Comparison of ENCODE assay signal across 17 cellular contexts in the genomic region with DNA sequence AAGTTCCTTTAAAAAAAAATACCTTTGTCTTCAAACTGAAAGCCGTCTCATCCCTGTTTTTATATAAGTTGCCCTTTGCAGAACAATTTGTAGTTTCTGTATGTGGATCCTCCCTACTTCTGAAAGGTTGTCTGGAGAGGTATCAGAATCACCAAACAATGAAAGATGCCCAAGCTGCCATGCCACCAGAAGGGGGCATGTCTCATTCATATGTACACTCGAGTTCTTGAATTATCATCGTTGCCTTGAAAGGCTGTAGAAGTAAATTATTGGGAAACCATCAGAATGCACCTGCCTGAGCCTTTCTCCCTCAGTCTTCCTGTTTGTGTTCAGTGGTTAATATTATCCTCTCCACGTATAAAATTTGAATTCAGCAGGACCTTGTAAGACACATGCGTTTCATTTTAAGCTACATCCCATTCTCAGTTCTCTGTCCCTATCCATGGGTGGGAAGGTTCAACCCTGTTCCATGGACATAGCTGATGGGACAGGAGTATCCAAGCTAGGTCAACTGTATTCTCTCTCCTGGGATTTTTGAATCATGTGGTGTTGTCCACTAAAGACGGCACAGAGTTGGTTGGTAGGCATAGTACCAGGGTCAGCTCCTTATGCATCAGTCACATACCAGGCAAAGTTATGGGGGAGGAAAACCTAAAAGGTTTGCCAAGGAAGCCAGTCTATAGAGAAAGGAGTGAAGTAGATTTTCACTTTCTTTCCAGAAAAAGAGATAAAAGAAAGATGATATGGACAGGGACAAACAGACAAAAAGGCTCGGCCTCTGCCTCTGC. TPM values are rescaled to one million over a fixed set of nuclear protein-coding genes. Genes with fewer than 3 reads are reported as not detected.
DNase-seq lines count a peak whose midpoint lies in the region; FAIRE-seq and TF ChIP-seq lines count a peak whose summit lies in the region.
"Had no signal": no experiment of that assay in that cellular context is flagged by ENCODE, and none has a peak within 500 bp of the region (broad histone marks: within the 10 kb centered on the region; RNA-seq: fewer than 3 reads in every experiment).

No MANE protein-coding gene starts in this region.

- H3K9me3 ChIP-seq in Karpas-422 (ENCODE audit: low read length) = no peaks in the 10 kb centered on the region
- H3K9me3 ChIP-seq in transverse colon = no peaks in the 10 kb centered on the region
- H3K9me3 ChIP-seq in Caco-2 = no peaks in the 10 kb centered on the region
- H3K9me3 ChIP-seq: esophagus muscularis mucosa, neutrophil, SJSA1, testis had no signal

- peak; percentile 21 for DNase-seq in activated naive CD4-positive, alpha-beta T cell treated with anti-CD3 and anti-CD28 coated beads for 36 hours
- DNase-seq in activated naive CD4-positive, alpha-beta T cell treated with anti-CD3 and anti-CD28 coated beads, Interleukin-2, amount 10 ng/mL, durations not matched to agents 7 days and 5 days = no peak
- DNase-seq in Karpas-422 (peak; percentile 48), bronchial epithelial cell (ENCODE audit: low read depth) (no peak), transverse colon (no peak), NCI-H2029 (lab: John Stamatoyannopoulos, UW) (no peak), Caco-2 (no peak), nephron progenitor cell (no peak)
- DNase-seq: activated CD4-positive, alpha-beta memory T cell treated with anti-CD3 and anti-CD28 coated beads for 36 hours; kidney; NCI-H187 treated with DMSO at 0.1 percent for 48 hours; stimulated activated CD4-positive, alpha-beta T cell treated with anti-CD3 and anti-CD28 coated beads, Interleukin-4, amount 100 ng/mL, for 24 hours; testis had no signal

- H3K9me3 Mint-ChIP-seq in activated naive CD4-positive, alpha-beta T cell treated with anti-CD3 and anti-CD28 coated beads for 36 hours = no peaks in the 10 kb centered on the region
- H3K9me3 Mint-ChIP-seq in activated naive CD4-positive, alpha-beta T cell treated with anti-CD3 and anti-CD28 coated beads, Interleukin-2, amount 10 ng/mL, durations not matched to agents 7 days and 5 days = no peaks in the 10 kb centered on the region
- H3K9me3 Mint-ChIP-seq in Caco-2 (ENCODE audit: unreplicated experiment) (no peaks in the 10 kb centered on the region), nephron progenitor cell (no peaks in the 10 kb centered on the region)
- H3K9me3 Mint-ChIP-seq: activated CD4-positive, alpha-beta memory T cell treated with anti-CD3 and anti-CD28 coated beads for 36 hours had no signal

- H3K27ac ChIP-seq in Karpas-422 (ENCODE audit: low read length) (peak overlapping the region; percentile 50), transverse colon (peak overlapping the region; percentile 33 to 74 (median 68))
- H3K27ac ChIP-seq: esophagus muscularis mucosa, GM23248, neutrophil, testis had no signal

- peak overlapping the region; percentile 27 for H3K4me2 ChIP-seq in Karpas-422 (ENCODE audit: low read depth, low read length, poor library complexity, severe bottlenecking)

- no peaks in the 10 kb centered on the region for H3K27me3 Mint-ChIP-seq in activated naive CD4-positive, alpha-beta T cell treated with anti-CD3 and anti-CD28 coated beads for 36 hours (ENCODE audit: low read depth)
- H3K27me3 Mint-ChIP-seq in activated naive CD4-positive, alpha-beta T cell treated with anti-CD3 and anti-CD28 coated beads, Interleukin-2, amount 10 ng/mL, durations not matched to agents 7 days and 5 days = no peaks in the 10 kb centered on the region
- H3K27me3 Mint-ChIP-seq in Caco-2 (ENCODE audit: insufficient read depth, unreplicated experiment) (no peaks in the 10 kb centered on the region), nephron progenitor cell (ENCODE audit: low read depth, poor library complexity) (no peaks in the 10 kb centered on the region)
- H3K27me3 Mint-ChIP-seq: activated CD4-positive, alpha-beta memory T cell treated with anti-CD3 and anti-CD28 coated beads for 36 hours had no signal

- H3K36me3 ChIP-seq in Karpas-422 (ENCODE audit: insufficient read depth, low read length) (no peaks in the 10 kb centered on the region), bronchial epithelial cell (ENCODE audit: control insufficient read depth, insufficient read depth, low read length) (no peaks in the 10 kb centered on the region), transverse colon (no peaks in the 10 kb centered on the region), Caco-2 (ENCODE audit: control insufficient read depth, insufficient read depth, low read length) (no peaks in the 10 kb centered on the region)
- H3K36me3 ChIP-seq: esophagus muscularis mucosa, neutrophil, SJSA1 had no signal

- TF ChIP-seq POLR2A in transverse colon (IDR thresholded peaks at IDR 0.05) = no peak

- H2AFZ ChIP-seq in Karpas-422 (ENCODE audit: low read length) = no peak overlapping the region
- H2AFZ ChIP-seq: GM23248 had no signal

- intact Hi-C loops in activated naive CD4-positive, alpha-beta T cell treated with anti-CD3 and anti-CD28 coated beads for 36 hours (cut with micrococcal nuclease) = loop anchor here (1.0 kb wide), 1 partner anchor 65 kb away; no protein-coding TSS in a partner anchor
- intact Hi-C loops in transverse colon (cut with DNase I; ENCODE audit: low total_unique reads) = no loop called here
- intact Hi-C loops in Caco-2 (cut with micrococcal nuclease; ENCODE audit: unreplicated experiment) = no loop called here

- 63 to 82% methylated on average over 3 to 7 of the region's 7 CpGs for WGBS in transverse colon (ENCODE audit: low coverage in 1 of 2), 2 donors

- no peaks in the 10 kb centered on the region for H3K36me3 Mint-ChIP-seq in activated naive CD4-positive, alpha-beta T cell treated with anti-CD3 and anti-CD28 coated beads for 36 hours (ENCODE audit: low read depth)
- H3K36me3 Mint-ChIP-seq in activated naive CD4-positive, alpha-beta T cell treated with anti-CD3 and anti-CD28 coated beads, Interleukin-2, amount 10 ng/mL, durations not matched to agents 7 days and 5 days = no peaks in the 10 kb centered on the region
- H3K36me3 Mint-ChIP-seq in Caco-2 (ENCODE audit: insufficient read depth, unreplicated experiment) (no peaks in the 10 kb centered on the region), nephron progenitor cell (ENCODE audit: low read depth) (peaks cover 10% of the 10 kb centered on the region)
- H3K36me3 Mint-ChIP-seq: activated CD4-positive, alpha-beta memory T cell treated with anti-CD3 and anti-CD28 coated beads for 36 hours had no signal

- in situ Hi-C loops in transverse colon (cut with MboI; ENCODE audit: low pct_ligation_motif_present in 1 of 4, low pct_unique_long_range_greater_than_20kb in 1 of 4, low sequenced_read_pairs in 3 of 4) = no loop called here

- peaks cover 42% of the 10 kb centered on the region for H3K4me1 Mint-ChIP-seq in activated naive CD4-positive, alpha-beta T cell treated with anti-CD3 and anti-CD28 coated beads for 36 hours (ENCODE audit: low read depth)
- H3K4me1 Mint-ChIP-seq in activated naive CD4-positive, alpha-beta T cell treated with anti-CD3 and anti-CD28 coated beads, Interleukin-2, amount 10 ng/mL, durations not matched to agents 7 days and 5 days = peaks cover 19% of the 10 kb centered on the region
- H3K4me1 Mint-ChIP-seq in Caco-2 (ENCODE audit: low read depth, unreplicated experiment) (peaks cover 20% of the 10 kb centered on the region), nephron progenitor cell (peaks cover 11% of the 10 kb centered on the region)

- no peak overlapping the region for H3K27ac Mint-ChIP-seq in activated naive CD4-positive, alpha-beta T cell treated with anti-CD3 and anti-CD28 coated beads for 36 hours
- H3K27ac Mint-ChIP-seq in activated naive CD4-positive, alpha-beta T cell treated with anti-CD3 and anti-CD28 coated beads, Interleukin-2, amount 10 ng/mL, durations not matched to agents 7 days and 5 days = no peak overlapping the region
- H3K27ac Mint-ChIP-seq in Caco-2 (ENCODE audit: unreplicated experiment) = no peak overlapping the region
- no peak overlapping the region for H3K27ac Mint-ChIP-seq in nephron progenitor cell

- TF ChIP-seq CTCF in bronchial epithelial cell (IDR thresholded peaks at IDR 0.05; ENCODE audit: insufficient read depth, low read length, severe bottlenecking) (peak; percentile 19), transverse colon (IDR thresholded peaks at IDR 0.05) (peak in 1 of 5 experiments; percentile 10), Caco-2 (IDR thresholded peaks at IDR 0.05; ENCODE audit: insufficient read depth in 1 of 2, low read depth in 1 of 2, low read length in 1 of 2, severe bottlenecking in 1 of 2, unreplicated experiment in 1 of 2) (no peak), nephron progenitor cell (IDR thresholded peaks at IDR 0.05) (no peak)

- no peaks in the 10 kb centered on the region for H4K20me1 ChIP-seq in Karpas-422 (ENCODE audit: insufficient read depth, low read depth, low read length)

- H3K4me3 ChIP-seq in Karpas-422 (ENCODE audit: low read length) (no peak overlapping the region), bronchial epithelial cell (ENCODE audit: low read depth, low read length) (no peak overlapping the region), transverse colon (no peak overlapping the region), Caco-2 (ENCODE audit: low read depth, low read length) (no peak overlapping the region)
- H3K4me3 ChIP-seq: esophagus muscularis mucosa, GM23248, SJSA1, testis had no signal

- CTCF ChIA-PET in activated naive CD4-positive, alpha-beta T cell treated with anti-CD3 and anti-CD28 coated beads for 36 hours (lab: Charles Lee) = interaction anchor here (0.7 to 1.3 kb wide), 3 partner anchors 12 to 109 kb away, joined by 3 to 5 read pairs (median 3); partner anchors contain the start of gene GALNT7
- CTCF ChIA-PET in activated naive CD4-positive, alpha-beta T cell treated with anti-CD3 and anti-CD28 coated beads, Interleukin-2, amount 10 ng/mL, durations not matched to agents 7 days and 5 days (lab: Charles Lee) = interaction anchor here (1.1 to 1.2 kb wide), 2 partner anchors 65 to 109 kb away, joined by 3 to 6 read pairs; no protein-coding TSS in a partner anchor
- CTCF ChIA-PET in Caco-2 (lab: Charles Lee) = no interaction called here

- no peaks in the 10 kb centered on the region for H3K27me3 ChIP-seq in Karpas-422 (ENCODE audit: low read length)
- H3K27me3 ChIP-seq in bronchial epithelial cell (ENCODE audit: control insufficient read depth, insufficient read depth, low read length) = no peaks in the 10 kb centered on the region
- no peaks in the 10 kb centered on the region for H3K27me3 ChIP-seq in transverse colon
- no peaks in the 10 kb centered on the region for H3K27me3 ChIP-seq in Caco-2 (replicated peaks; ENCODE audit: control insufficient read depth, insufficient read depth, low read length)
- H3K27me3 ChIP-seq: esophagus muscularis mucosa, neutrophil, SJSA1, testis had no signal

- no peak overlapping the region for H3K9ac ChIP-seq in Karpas-422 (ENCODE audit: low read length)
- H3K9ac ChIP-seq: GM23248 had no signal

- peak; percentile 60 for FAIRE-seq in bronchial epithelial cell (lab: Jason Lieb, UNC)
- FAIRE-seq: kidney had no signal

- H3K9me2 ChIP-seq in Karpas-422 (replicated peaks; ENCODE audit: insufficient read depth, low read length) = no peaks in the 10 kb centered on the region

- no TSS peak for BruUV-seq in Caco-2 (replicated peaks; lab: Mats Ljungman, UMichigan)

- peaks cover 63% of the 10 kb centered on the region for H3K4me1 ChIP-seq in Karpas-422 (ENCODE audit: low read length)
- peaks cover 5 to 54% (median 28%) of the 10 kb centered on the region in 4 donors for H3K4me1 ChIP-seq in transverse colon
- H3K4me1 ChIP-seq in Caco-2 = peaks cover 11% of the 10 kb centered on the region
- H3K4me1 ChIP-seq: testis had no signal

- no peak for TF ChIP-seq EP300 in transverse colon (IDR thresholded peaks at IDR 0.05; ENCODE audit: low read depth)

- H3K79me2 ChIP-seq in Karpas-422 (ENCODE audit: low read length) = peaks cover 96% of the 10 kb centered on the region

- H3K4me3 Mint-ChIP-seq in activated naive CD4-positive, alpha-beta T cell treated with anti-CD3 and anti-CD28 coated beads for 36 hours = no peak overlapping the region
- H3K4me3 Mint-ChIP-seq in activated naive CD4-positive, alpha-beta T cell treated with anti-CD3 and anti-CD28 coated beads, Interleukin-2, amount 10 ng/mL, durations not matched to agents 7 days and 5 days = no peak overlapping the region
- H3K4me3 Mint-ChIP-seq in Caco-2 (ENCODE audit: unreplicated experiment) = no peak overlapping the region
- H3K4me3 Mint-ChIP-seq in nephron progenitor cell = no peak overlapping the region
- H3K4me3 Mint-ChIP-seq: activated CD4-positive, alpha-beta memory T cell treated with anti-CD3 and anti-CD28 coated beads for 36 hours had no signal

- POLR2A ChIA-PET in Caco-2 (lab: Charles Lee) = no interaction called here

RNA-seq across cellular contexts. Expression of gene GALNT7, which starts 24.0 kb away (rescaled TPM):
- 10 to 100 TPM in 1 of 2 experiments, 1 to 10 TPM in 1; 8.5 to 11.1 TPM for total RNA-seq in activated naive CD4-positive, alpha-beta T cell treated with anti-CD3 and anti-CD28 coated beads for 36 hours
- total RNA-seq in Karpas-422 (2014; rRNA removed; shearing (Covaris generic); ENCODE audit: low replicate concordance) = 17.0 and 28.9 TPM in 2 replicates
- 24.7 and 37.1 TPM in 2 replicates for total RNA-seq in bronchial epithelial cell
- 100 to 1,000 TPM in 2 of 4 donors, 10 to 100 TPM in 2; 31.4 to 124 (median 105) TPM for total RNA-seq in transverse colon
- total RNA-seq in Caco-2 (2022) = 16.8 and 17.4 TPM in 2 replicates

Comparison
In these comparisons a context has a peak if more than half of its experiments do, and no peak if none do; other contexts are left out.
1. DNase-seq: peak in activated naive CD4-positive, alpha-beta T cell treated with anti-CD3 and anti-CD28 coated beads for 36 hours (single experiment) and Karpas-422 (single experiment); none in activated naive CD4-positive, alpha-beta T cell treated with anti-CD3 and anti-CD28 coated beads, Interleukin-2, amount 10 ng/mL, durations not matched to agents 7 days and 5 days (single experiment), bronchial epithelial cell (single experiment), transverse colon (single experiment), NCI-H2029 (single experiment), Caco-2 (0 of 2) and nephron progenitor cell (single experiment).